17 cellular contexts compared by ENCODE assay signal in genomic region chr20:20203784-20204183, GRCh38.
A peak's percentile ranks its signal among the peaks of the same experiment; 100 is the strongest.
DNase-seq lines count a peak whose midpoint lies in the region; ATAC-seq, FAIRE-seq and TF ChIP-seq lines count a peak whose summit lies in the region.
"Had no signal": no experiment of that assay in that cellular context is flagged by ENCODE, and none has a peak within 500 bp of the region (broad histone marks: within the 10 kb centered on the region; RNA-seq: fewer than 3 reads in every experiment).

No MANE protein-coding gene starts in this region.

- peaks cover 1% of the 10 kb centered on the region for H3K9me3 Mint-ChIP-seq in glutamatergic neuron (ENCODE audit: unreplicated experiment)
- H3K9me3 Mint-ChIP-seq: CD4-positive, alpha-beta T cell had no signal

- H3K27me3 ChIP-seq in HepG2 (ENCODE audit: control insufficient read depth in 1 of 2, insufficient read depth in 2 of 2, low read length in 2 of 2): peaks cover 0 to 8% of the 10 kb centered on the region in 2 experiments; a peak in 1 of 5 replicates
- no peaks in the 10 kb centered on the region for H3K27me3 ChIP-seq in right lobe of liver

- DNase-seq in HepG2 (ENCODE audit: low spot score) (peak; percentile 15), right lobe of liver (no peak), NCI-H345 (lab: John Stamatoyannopoulos, UW) (peak; percentile 29), glutamatergic neuron (no peak), DMS79 treated with DMSO at 0.1 percent for 48 hours (lab: John Stamatoyannopoulos, UW) (no peak), SKM-1 (lab: John Stamatoyannopoulos, UW; ENCODE audit: unreplicated experiment) (no peak)
- DNase-seq: Calu3; CD4-positive, alpha-beta T cell; GDM1; GOT3; MV-4-11; NCI-H1436; PC-9 had no signal

- in situ Hi-C loops in HepG2 (cut with HindIII; ENCODE audit: extremely low pct_ligation_motif_present, low pct_unique_long_range_greater_than_20kb): no loop called here

- H3K9me3 ChIP-seq in HepG2 (ENCODE audit: low read length) (no peaks in the 10 kb centered on the region), right lobe of liver (no peaks in the 10 kb centered on the region)

- no peak for FAIRE-seq in HepG2 (lab: Jason Lieb, UNC)
- FAIRE-seq: GM12878 had no signal

- H3K4me3 Mint-ChIP-seq in glutamatergic neuron (ENCODE audit: unreplicated experiment): peak overlapping the region; percentile 63
- H3K4me3 Mint-ChIP-seq: B cell; CD4-positive, alpha-beta T cell had no signal

- H3K36me3 ChIP-seq in HepG2 (replicated peaks in 1 of 2; ENCODE audit: control insufficient read depth in 1 of 2, insufficient read depth in 2 of 2, low read length in 2 of 2) (no peaks in the 10 kb centered on the region), right lobe of liver (no peaks in the 10 kb centered on the region)

- H3K4me1 ChIP-seq in HepG2 (ENCODE audit: insufficient read depth, low read length): no peaks in the 10 kb centered on the region
- H3K4me1 ChIP-seq in right lobe of liver: no peaks in the 10 kb centered on the region

- H4K20me1 ChIP-seq in HepG2 (ENCODE audit: insufficient read depth, low read length): no peaks in the 10 kb centered on the region

- H2AFZ ChIP-seq in HepG2 (ENCODE audit: low read length): no peak overlapping the region
- H2AFZ ChIP-seq: PC-9 had no signal

- POLR2A ChIA-PET in HepG2 (lab: Yijun Ruan, JAX): no interaction called here

- no TSS peak for BruUV-seq in HepG2 (replicated peaks; lab: Mats Ljungman, UMichigan)

- H3K4me3 ChIP-seq in HepG2 (replicated peaks in 1 of 3; ENCODE audit: insufficient read depth in 1 of 3, low read depth in 2 of 3, low read length in 3 of 3) (no peak overlapping the region), right lobe of liver (no peak overlapping the region)
- H3K4me3 ChIP-seq: GM12878, PC-9 had no signal

- peaks cover 3% of the 10 kb centered on the region for H3K36me3 Mint-ChIP-seq in glutamatergic neuron (ENCODE audit: unreplicated experiment)

- ATAC-seq in HepG2: no peak
- ATAC-seq in right lobe of liver: no peak
- no peak for ATAC-seq in GM19023 (IDR thresholded peaks at IDR 0.05; ENCODE audit: unreplicated experiment)
- ATAC-seq: GM12878, SK-N-SH treated with all-trans-retinoic acid at 6 μM for 48 hours had no signal

- 6% methylated on average over 2 of the region's 2 CpGs for WGBS in HepG2 (ENCODE audit: low lambda C conversion rate)
- WGBS in right lobe of liver (ENCODE audit: insufficient coverage, low coverage, low lambda C conversion rate, missing lambda C conversion rate): 52% methylated on average over 2 of the region's 2 CpGs

- H3K27me3 Mint-ChIP-seq in glutamatergic neuron (ENCODE audit: unreplicated experiment): peaks cover 4% of the 10 kb centered on the region

- CTCF ChIA-PET in HepG2 (lab: Yijun Ruan, JAX; ENCODE audit: low intra/inter-chr PET ratio, low total read pairs): no interaction called here

- H3K79me2 ChIP-seq in HepG2 (ENCODE audit: insufficient read depth, low read length): no peaks in the 10 kb centered on the region

- H3K27ac ChIP-seq in HepG2 (ENCODE audit: extremely low read length, insufficient read depth, low read length) (no peak overlapping the region), right lobe of liver (no peak overlapping the region)
- H3K27ac ChIP-seq: PC-9 had no signal

- intact Hi-C loops in HepG2 (cut with micrococcal nuclease; ENCODE audit: unreplicated experiment): no loop called here
- intact Hi-C loops in right lobe of liver (cut with DNase I): no loop called here

- no peak overlapping the region for H3K4me2 ChIP-seq in HepG2 (ENCODE audit: low read depth, low read length)
- H3K4me2 ChIP-seq: PC-9 had no signal

- peaks cover 61% of the 10 kb centered on the region for H3K4me1 Mint-ChIP-seq in glutamatergic neuron (ENCODE audit: low read depth, unreplicated experiment)

- TF ChIP-seq EP300 in HepG2 (IDR thresholded peaks at IDR 0.05; ENCODE audit: low read depth in 2 of 2, low read length in 2 of 2) (no peak), HepG2 (CRISPR knock-in tag; IDR thresholded peaks at IDR 0.05; ENCODE audit: borderline replicate concordance) (no peak)

- no peak for TF ChIP-seq CTCF in HepG2 (CRISPR knock-in tag; IDR thresholded peaks at IDR 0.05)
- no peak for TF ChIP-seq CTCF in right lobe of liver (IDR thresholded peaks at IDR 0.05)
- TF ChIP-seq CTCF in glutamatergic neuron (IDR thresholded peaks at IDR 0.05; ENCODE audit: partially characterized antibody, unreplicated experiment): no peak

- TF ChIP-seq RAD21 in HepG2 (CRISPR knock-in tag; IDR thresholded peaks at IDR 0.05): no peak

- no peak for TF ChIP-seq POLR2A in HepG2 (IDR thresholded peaks at IDR 0.05; ENCODE audit: insufficient read depth in 1 of 2, low read depth in 2 of 2, low read length in 2 of 2)
- no peak for TF ChIP-seq POLR2A in right lobe of liver (IDR thresholded peaks at IDR 0.05)

- H3K27ac Mint-ChIP-seq in glutamatergic neuron (ENCODE audit: unreplicated experiment): peak overlapping the region; percentile 94
- H3K27ac Mint-ChIP-seq: B cell; CD4-positive, alpha-beta T cell had no signal

- no peak overlapping the region for H3K9ac ChIP-seq in HepG2 (ENCODE audit: insufficient read depth, low read depth, low read length)

TF ChIP-seq in HepG2, 621 proteins besides CTCF, POLR2A, EP300 and RAD21:
- TF ChIP-seq GLMP (CRISPR knock-in tag; IDR thresholded peaks at IDR 0.05; ENCODE audit: borderline replicate concordance): no peak
- no peak for TF ChIP-seq ZFP62 (CRISPR knock-in tag; IDR thresholded peaks at IDR 0.05)
- TF ChIP-seq NAIF1 (CRISPR knock-in tag; IDR thresholded peaks at IDR 0.05; ENCODE audit: borderline replicate concordance): no peak
- TF ChIP-seq ZNF766 (CRISPR knock-in tag; IDR thresholded peaks at IDR 0.05; ENCODE audit: borderline replicate concordance): no peak
- TF ChIP-seq BCL6 (CRISPR knock-in tag; IDR thresholded peaks at IDR 0.05): peak; percentile 95

Comparison
In these comparisons a context has a peak if more than half of its experiments do, and no peak if none do; other contexts are left out.
1. DNase-seq: peak in HepG2 (single experiment) and NCI-H345 (single experiment); none in right lobe of liver (0 of 3), glutamatergic neuron (single experiment), DMS79 treated with DMSO at 0.1 percent for 48 hours (single experiment) and SKM-1 (single experiment).